In genomic region chr7:24842449-24843241, GRCh38 we compare ENCODE assay signal across 8 cellular contexts.
DNase-seq lines count a peak whose midpoint lies in the region; ATAC-seq and TF ChIP-seq lines count a peak whose summit lies in the region.

No MANE protein-coding gene starts in this region.

- H3K4me1 ChIP-seq in tibial nerve, result peaks cover 0 to 3% (median 0%) of the 10 kb centered on the region in 4 donors

- DNase-seq in DMS153 treated with DMSO at 0.1 percent for 48 hours (lab: John Stamatoyannopoulos, UW; ENCODE audit: unreplicated experiment) (peak; percentile 69), endothelial cell (ENCODE audit: low spot score) (no peak), NCI-H1092 treated with DMSO at 0.1 percent for 48 hours (lab: John Stamatoyannopoulos, UW) (no peak), tibial nerve (ENCODE audit: low spot score in 2 of 2) (no peak), cerebellar cortex (ENCODE audit: low spot score) (no peak)
- no peak for DNase-seq in naive thymus-derived CD8-positive, alpha-beta T cell

- TF ChIP-seq CTCF in endothelial cell (IDR thresholded peaks at IDR 0.05; ENCODE audit: unreplicated experiment), result no peak
- TF ChIP-seq CTCF in tibial nerve (IDR thresholded peaks at IDR 0.05), result no peak

- no peaks in the 10 kb centered on the region for H3K27me3 Mint-ChIP-seq in endothelial cell (ENCODE audit: unreplicated experiment)
- no peaks in the 10 kb centered on the region for H3K27me3 Mint-ChIP-seq in naive thymus-derived CD8-positive, alpha-beta T cell

- H3K4me3 Mint-ChIP-seq in endothelial cell (ENCODE audit: unreplicated experiment), result no peak overlapping the region
- no peak overlapping the region for H3K4me3 Mint-ChIP-seq in naive thymus-derived CD8-positive, alpha-beta T cell

- no peaks in the 10 kb centered on the region for H3K9me3 ChIP-seq in tibial nerve

- no peak for TF ChIP-seq POLR2A in tibial nerve (IDR thresholded peaks at IDR 0.05)

- H3K36me3 ChIP-seq in tibial nerve, result no peaks in the 10 kb centered on the region

- H3K27ac ChIP-seq in tibial nerve, result peak overlapping the region in 1 of 4 donors; percentile 35

- H3K36me3 Mint-ChIP-seq in endothelial cell (ENCODE audit: low read depth, unreplicated experiment), result no peaks in the 10 kb centered on the region
- H3K36me3 Mint-ChIP-seq in naive thymus-derived CD8-positive, alpha-beta T cell, result peaks cover 0 to 17% (median 9%) of the 10 kb centered on the region in 3 donors

- WGBS in tibial nerve, 2 donors, result 70 to 71% methylated on average over 5 of the region's 5 CpGs

- no peaks in the 10 kb centered on the region for H3K27me3 ChIP-seq in tibial nerve

- no peak for TF ChIP-seq EP300 in tibial nerve (IDR thresholded peaks at IDR 0.05)

- ATAC-seq in GM19463 (IDR thresholded peaks at IDR 0.05; ENCODE audit: unreplicated experiment) (peak; percentile 56), HG03442 (IDR thresholded peaks at IDR 0.05; ENCODE audit: unreplicated experiment) (peak; percentile 49)
- ATAC-seq in naive thymus-derived CD8-positive, alpha-beta T cell, result no peak

- H3K4me1 Mint-ChIP-seq in endothelial cell (ENCODE audit: unreplicated experiment), result peaks cover 10% of the 10 kb centered on the region
- peaks cover under 1 to 27% (median 11%) of the 10 kb centered on the region in 4 donors for H3K4me1 Mint-ChIP-seq in naive thymus-derived CD8-positive, alpha-beta T cell

- no peaks in the 10 kb centered on the region for H3K9me3 Mint-ChIP-seq in endothelial cell (ENCODE audit: unreplicated experiment)
- H3K9me3 Mint-ChIP-seq in naive thymus-derived CD8-positive, alpha-beta T cell, result no peaks in the 10 kb centered on the region

- no peak overlapping the region for H3K4me3 ChIP-seq in tibial nerve

- POLR2A ChIA-PET in naive thymus-derived CD8-positive, alpha-beta T cell (lab: Charles Lee), result no interaction called here

- H3K27ac Mint-ChIP-seq in endothelial cell (ENCODE audit: unreplicated experiment), result peak overlapping the region; percentile 71
- peak overlapping the region in 3 of 10 donors; percentile 9 to 22 (median 15) for H3K27ac Mint-ChIP-seq in naive thymus-derived CD8-positive, alpha-beta T cell

Comparison
In these comparisons a context has a peak if more than half of its experiments do, and no peak if none do; other contexts are left out.
1. ATAC-seq: peak in GM19463 (single experiment) and HG03442 (single experiment); none in naive thymus-derived CD8-positive, alpha-beta T cell (0 of 2).